In genomic region chr10:98269435-98269912, GRCh38 we compare ENCODE assay signal across 1 cellular context.
TF ChIP-seq lines count a peak whose summit lies in the region.

No MANE protein-coding gene starts in this region.

TF ChIP-seq in GM23338, 12 proteins besides CTCF, POLR2A, EP300 and RAD21 (continued from another document):
- no peak for TF ChIP-seq ETS1 (IDR thresholded peaks at IDR 0.05)
- no peak for TF ChIP-seq REST (IDR thresholded peaks at IDR 0.05; ENCODE audit: unreplicated experiment)
